ENCODE assay signal across 9 cellular contexts in genomic region chr17:49748791-49749190, GRCh38. TPM values are rescaled to one million over a fixed set of nuclear protein-coding genes. Genes with fewer than 3 reads are reported as not detected.
DNase-seq lines count a peak whose midpoint lies in the region; ATAC-seq and TF ChIP-seq lines count a peak whose summit lies in the region.
"Had no signal": no experiment of that assay in that cellular context is flagged by ENCODE, and none has a peak within 500 bp of the region (broad histone marks: within the 10 kb centered on the region; RNA-seq: fewer than 3 reads in every experiment).

No MANE protein-coding gene starts in this region.

- no peaks in the 10 kb centered on the region for H3K9me3 ChIP-seq in CD8-positive, alpha-beta T cell (ENCODE audit: low read length)
- no peaks in the 10 kb centered on the region for H3K9me3 ChIP-seq in heart left ventricle

- CTCF ChIA-PET in CD8-positive, alpha-beta T cell (lab: Charles Lee) = interaction anchor here (0.6 to 3.5 kb wide), 8 partner anchors 10 to 40 kb away, joined by 3 to 21 read pairs (median 8); partner anchors contain the start of genes FAM117A and SLC35B1

- H3K4me1 Mint-ChIP-seq in CD8-positive, alpha-beta T cell (ENCODE audit: low read depth) = peaks cover 84% of the 10 kb centered on the region

- no peaks in the 10 kb centered on the region for H3K9me3 Mint-ChIP-seq in CD8-positive, alpha-beta T cell

- no peak for TF ChIP-seq POLR2A in heart left ventricle (IDR thresholded peaks at IDR 0.05)

- peak; percentile 82 for ATAC-seq in CD8-positive, alpha-beta T cell
- ATAC-seq in GM21619 (IDR thresholded peaks at IDR 0.05; ENCODE audit: unreplicated experiment) = peak; percentile 75
- ATAC-seq in sciatic nerve = no peak
- no peak for ATAC-seq in heart left ventricle

- H3K27me3 Mint-ChIP-seq in CD8-positive, alpha-beta T cell (ENCODE audit: low read depth) = no peaks in the 10 kb centered on the region

- intact Hi-C loops in CD8-positive, alpha-beta T cell (cut with DNase I, micrococcal nuclease) = loop anchor here (1.0 to 10.0 kb wide), 4 partner anchors 9 to 554 kb away; no protein-coding TSS in a partner anchor
- intact Hi-C loops in sciatic nerve (cut with DNase I) = no loop called here
- intact Hi-C loops in heart left ventricle (cut with DNase I) = no loop called here

- H3K4me3 ChIP-seq in CD8-positive, alpha-beta T cell (ENCODE audit: low read depth, low read length) = peak overlapping the region; percentile 10
- H3K4me3 ChIP-seq in heart left ventricle = no peak overlapping the region

- peak in 6 of 7 experiments; percentile 26 to 78 (median 58) for DNase-seq in CD8-positive, alpha-beta T cell
- peak; percentile 21 for DNase-seq in NCI-H187 treated with DMSO at 0.1 percent for 48 hours (lab: John Stamatoyannopoulos, UW)
- DNase-seq in activated naive CD4-positive, alpha-beta T cell treated with Interleukin-2 at 50 U/mL for 16 hours = peak; percentile 70
- DNase-seq in stimulated activated CD8-positive, alpha-beta memory T cell treated with anti-CD3 and anti-CD28 coated beads, Interleukin-4, amount 100 ng/mL, for 24 hours (ENCODE audit: low read depth) = peak; percentile 44
- DNase-seq in retina = no peak
- DNase-seq in sciatic nerve (ENCODE audit: low spot score) = no peak
- DNase-seq in heart left ventricle = no peak

- no peaks in the 10 kb centered on the region for H3K36me3 ChIP-seq in CD8-positive, alpha-beta T cell (ENCODE audit: insufficient read depth, low read length)
- peaks cover 0 to 6% (median 0%) of the 10 kb centered on the region in 9 donors for H3K36me3 ChIP-seq in heart left ventricle

- peak overlapping the region; percentile 60 for H3K27ac ChIP-seq in CD8-positive, alpha-beta T cell (ENCODE audit: low read depth, low read length)
- H3K27ac ChIP-seq in heart left ventricle = peak overlapping the region in 1 of 12 donors; percentile 76
- H3K27ac ChIP-seq: C4-2B had no signal

- 80 to 98% (median 96%) methylated on average over 7 of the region's 7 CpGs for WGBS in heart left ventricle, 4 donors

- H3K36me3 Mint-ChIP-seq in CD8-positive, alpha-beta T cell = peaks cover 32% of the 10 kb centered on the region

- peak overlapping the region; percentile 79 for H3K4me3 Mint-ChIP-seq in CD8-positive, alpha-beta T cell

- H3K27ac Mint-ChIP-seq in CD8-positive, alpha-beta T cell = peak overlapping the region; percentile 99

- no peak for TF ChIP-seq CTCF in CD8-positive, alpha-beta T cell (IDR thresholded peaks at IDR 0.05)
- no peak for TF ChIP-seq CTCF in heart left ventricle (IDR thresholded peaks at IDR 0.05)

- no peaks in the 10 kb centered on the region for H3K27me3 ChIP-seq in CD8-positive, alpha-beta T cell (ENCODE audit: insufficient read depth, low read length)
- no peaks in the 10 kb centered on the region for H3K27me3 ChIP-seq in heart left ventricle

- H3K4me1 ChIP-seq in CD8-positive, alpha-beta T cell (ENCODE audit: insufficient read depth, low read length) = peaks cover 84% of the 10 kb centered on the region
- peaks cover 0 to 79% (median 26%) of the 10 kb centered on the region in 12 donors for H3K4me1 ChIP-seq in heart left ventricle

- POLR2A ChIA-PET in CD8-positive, alpha-beta T cell (lab: Charles Lee) = interaction anchor here (0.6 to 5.5 kb wide), 18 partner anchors 8 to 68 kb away, joined by 3 to 100 read pairs (median 3); partner anchors contain the start of genes FAM117A, KAT7 and SLC35B1

RNA-seq across cellular contexts. Expression of gene FAM117A, which starts 15.1 kb away (rescaled TPM):
- total RNA-seq in CD8-positive, alpha-beta T cell = 10 to 100 TPM; 23.4 to 28.7 TPM
- total RNA-seq in sciatic nerve (19.0 TPM), heart left ventricle (10 to 100 TPM in 6 of 9 donors, 1 to 10 TPM in 3; 5.9 to 18.5 (median 14.9) TPM)
- 1 to 10 TPM; 5.2 to 7.1 TPM for polyA plus RNA-seq in heart left ventricle

RNA-seq across cellular contexts. Expression of gene KAT7, which starts 39.7 kb away (rescaled TPM):
- total RNA-seq in CD8-positive, alpha-beta T cell = 100 to 1,000 TPM; 170 to 189 TPM
- total RNA-seq in sciatic nerve (66.2 TPM), heart left ventricle (10 to 100 TPM; 34.3 to 80.9 (median 56.0) TPM)
- polyA plus RNA-seq in heart left ventricle = 10 to 100 TPM; 10.1 to 27.3 TPM

RNA-seq across cellular contexts. Expression of gene SLC35B1, which starts 41.0 kb away (rescaled TPM):
- 10 to 100 TPM; 57.7 to 64.2 TPM for total RNA-seq in CD8-positive, alpha-beta T cell
- total RNA-seq in sciatic nerve (36.9 TPM), heart left ventricle (10 to 100 TPM; 61.0 to 93.4 (median 66.2) TPM)
- 100 to 1,000 TPM in 1 of 2 donors, 10 to 100 TPM in 1; 50.3 to 137 TPM for polyA plus RNA-seq in heart left ventricle

Comparison
In these comparisons a context has a peak if more than half of its experiments do, and no peak if none do; other contexts are left out.
1. ATAC-seq: peak in CD8-positive, alpha-beta T cell (single experiment) and GM21619 (single experiment); none in sciatic nerve (single experiment) and heart left ventricle (0 of 4).
2. DNase-seq: peak in CD8-positive, alpha-beta T cell (6 of 7), NCI-H187 treated with DMSO at 0.1 percent for 48 hours (single experiment), activated naive CD4-positive, alpha-beta T cell treated with Interleukin-2 at 50 U/mL for 16 hours (single experiment) and stimulated activated CD8-positive, alpha-beta memory T cell treated with anti-CD3 and anti-CD28 coated beads, Interleukin-4, amount 100 ng/mL, for 24 hours (single experiment); none in retina (single experiment), sciatic nerve (single experiment) and heart left ventricle (0 of 5).
3. intact Hi-C loops: an anchor here in CD8-positive, alpha-beta T cell (1.0 to 10.0 kb wide); none called in sciatic nerve and heart left ventricle.